8 cellular contexts compared by ENCODE assay signal in the genomic region with DNA sequence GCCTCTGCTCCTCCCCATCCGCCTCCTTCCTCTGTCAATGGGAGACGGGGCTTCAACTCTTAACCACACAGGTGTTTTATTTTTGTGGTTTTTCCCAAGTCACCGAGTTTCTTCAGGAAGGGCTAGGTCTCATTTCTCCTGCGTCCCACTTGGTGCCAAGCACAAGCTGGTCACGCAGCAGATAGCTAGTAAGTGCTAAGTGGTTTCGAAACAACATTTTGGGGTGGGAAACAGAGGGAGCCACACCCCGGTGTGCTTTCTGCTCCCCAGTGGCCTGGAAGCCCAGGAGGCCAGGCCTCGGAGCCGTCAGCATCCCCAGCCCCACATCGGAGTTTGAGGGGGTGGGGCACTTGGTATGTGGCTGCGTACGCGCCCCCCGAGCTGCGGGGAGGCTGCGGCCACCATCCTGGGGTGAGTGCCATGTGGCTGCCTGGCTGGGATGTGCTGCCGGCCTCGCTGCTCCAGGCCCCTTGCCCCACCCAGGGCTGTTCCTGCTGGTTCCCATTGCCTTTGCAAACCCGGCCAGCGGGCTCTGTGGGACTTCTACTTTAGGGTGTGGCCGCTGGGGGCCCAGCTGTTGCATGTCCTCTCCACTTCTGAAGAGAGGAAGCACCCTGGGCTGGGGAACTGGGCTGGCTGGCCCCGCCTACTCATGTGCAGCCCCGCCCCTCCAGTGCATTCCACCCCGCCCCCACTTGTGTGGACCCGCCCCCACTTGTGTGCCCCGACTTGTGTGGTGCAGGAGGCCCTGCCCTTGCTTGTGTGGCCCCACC. TPM values are rescaled to one million over a fixed set of nuclear protein-coding genes. Genes with fewer than 3 reads are reported as not detected.
DNase-seq lines count a peak whose midpoint lies in the region; ATAC-seq, FAIRE-seq and TF ChIP-seq lines count a peak whose summit lies in the region.

No MANE protein-coding gene starts in this region.

- peak; percentile 31 for DNase-seq in COLO829 (ENCODE audit: low spot score)
- DNase-seq in NCI-H69 (lab: John Stamatoyannopoulos, UW) = peak; percentile 82
- DNase-seq in GM12878 (ENCODE audit: low read depth, low spot score) = no peak
- DNase-seq in DMS153 treated with DMSO at 0.1 percent for 48 hours (lab: John Stamatoyannopoulos, UW; ENCODE audit: unreplicated experiment) = no peak
- DNase-seq in KG1 (lab: John Stamatoyannopoulos, UW) = no peak
- no peak for DNase-seq in effector CD4-positive, alpha-beta T cell
- DNase-seq in mesenteric fat pad (ENCODE audit: low spot score) = no peak

- 42% methylated on average over 19 of the region's 26 CpGs for WGBS in GM12878 (ENCODE audit: insufficient coverage, insufficient replicate concordance, low lambda C conversion rate, missing lambda C conversion rate)

- H3K9ac ChIP-seq in GM12878 (ENCODE audit: control insufficient read depth, insufficient read depth, low read length) (no peak overlapping the region), mucosa of stomach (ENCODE audit: low read length) (peak overlapping the region; percentile 34)

- H3K27me3 ChIP-seq in GM12878 (replicated peaks in 1 of 2; ENCODE audit: control insufficient read depth in 2 of 2, insufficient read depth in 2 of 2, low read length in 1 of 2) (peaks cover 0 to 4% of the 10 kb centered on the region in 2 experiments; a peak in 1 of 4 replicates), mucosa of stomach (ENCODE audit: control insufficient read depth, insufficient read depth, low read length) (no peaks in the 10 kb centered on the region)

- H3K36me3 ChIP-seq in GM12878 (ENCODE audit: control insufficient read depth in 2 of 2, insufficient read depth in 2 of 2, low read length in 1 of 2) = no peaks in the 10 kb centered on the region
- peaks cover 8% of the 10 kb centered on the region for H3K36me3 ChIP-seq in mucosa of stomach (ENCODE audit: control insufficient read depth, insufficient read depth, low read length)

- CTCF ChIA-PET in GM12878 (lab: Yijun Ruan, JAX) = interaction anchor here (0.7 to 1.0 kb wide), 2 partner anchors 11 to 67 kb away, joined by 3 read pairs; no protein-coding TSS in a partner anchor

- H3K4me2 ChIP-seq in GM12878 (ENCODE audit: control insufficient read depth, insufficient read depth) = no peak overlapping the region

- H3K4me1 ChIP-seq in GM12878 (ENCODE audit: control insufficient read depth, insufficient read depth, low read length) = peaks cover 10% of the 10 kb centered on the region
- peaks cover 82% of the 10 kb centered on the region for H3K4me1 ChIP-seq in mucosa of stomach (ENCODE audit: control insufficient read depth, insufficient read depth, low read length)

- H3K27ac ChIP-seq in GM12878 (ENCODE audit: control insufficient read depth, insufficient read depth) = no peak overlapping the region

- TF ChIP-seq CTCF in GM12878 (IDR thresholded peaks at IDR 0.05 in 2 of 3, conservative IDR thresholded peaks at IDR 0.05 in 1 of 3; ENCODE audit: control insufficient read depth in 2 of 3, extremely low read depth in 1 of 3, insufficient read depth in 1 of 3, low read depth in 3 of 3, low read length in 3 of 3) = no peak

- no TSS peak for BruUV-seq in GM12878 (replicated peaks; lab: Mats Ljungman, UMichigan)

- H3K9me3 ChIP-seq in GM12878 (replicated peaks; ENCODE audit: control insufficient read depth, insufficient read depth, low read length) = no peaks in the 10 kb centered on the region
- no peaks in the 10 kb centered on the region for H3K9me3 ChIP-seq in mucosa of stomach (ENCODE audit: control insufficient read depth, low read length)

- no peak for TF ChIP-seq POLR2A in GM12878 (IDR thresholded peaks at IDR 0.05; ENCODE audit: low read depth, low read length)

- ATAC-seq in GM12878 = peak; percentile 14; the same call in 1 of the 3 replicates

- in situ Hi-C loops in GM12878 (cut with MboI) = loop anchor here (10.0 kb wide), 1 partner anchor 66 kb away; no protein-coding TSS in a partner anchor

- no peak for TF ChIP-seq RAD21 in GM12878 (IDR thresholded peaks at IDR 0.05; ENCODE audit: insufficient read depth, low read depth, low read length)

- H3K4me3 ChIP-seq in GM12878 (no peak overlapping the region), mucosa of stomach (ENCODE audit: low read length) (peak overlapping the region; percentile 2)

- no peak overlapping the region for H2AFZ ChIP-seq in GM12878 (ENCODE audit: control insufficient read depth, low read depth, low read length)

- SMC1A ChIA-PET in GM12878 (lab: Charles Lee; ENCODE audit: uncharacterized antibody, unreplicated experiment) = no interaction called here

- RAD21 ChIA-PET in GM12878 (lab: Charles Lee; ENCODE audit: unreplicated experiment) = no interaction called here

- no peaks in the 10 kb centered on the region for H4K20me1 ChIP-seq in GM12878 (ENCODE audit: control insufficient read depth, insufficient read depth)

- no peak for TF ChIP-seq EP300 in GM12878 (IDR thresholded peaks at IDR 0.05; ENCODE audit: borderline replicate concordance in 1 of 2, control insufficient read depth in 1 of 2, low read depth in 2 of 2, low read length in 2 of 2)

- H3K79me2 ChIP-seq in GM12878 (ENCODE audit: control insufficient read depth, insufficient read depth, low read length) = no peaks in the 10 kb centered on the region

- intact Hi-C loops in GM12878 (cut with micrococcal nuclease; ENCODE audit: unreplicated experiment) = no loop called here

- POLR2A ChIA-PET in GM12878 (lab: Charles Lee) = no interaction called here

- FAIRE-seq in GM12878 (lab: Jason Lieb, UNC) = no peak

TF ChIP-seq in GM12878, 131 proteins besides CTCF, POLR2A, EP300 and RAD21:
- 0 out of 4 replicates have a peak, but pooled peaks of 1 of the 2 experiments have one; percentile 3 for TF ChIP-seq SRF (IDR thresholded peaks at IDR 0.05; ENCODE audit: low read depth in 2 of 2, low read length in 2 of 2)
- no peak for TF ChIP-seq CBX3 (IDR thresholded peaks at IDR 0.05; ENCODE audit: borderline replicate concordance, low read depth)

RNA-seq across cellular contexts. Expression of gene BAIAP2, which starts 55.6 kb away (rescaled TPM):
- total RNA-seq in GM12878 (2013; cell fraction: nucleolus; rRNA removed) = 2.8 and 3.2 TPM in 2 replicates
- total RNA-seq in GM12878 (2014; rRNA removed) (0.11 and 1.1 TPM in 2 replicates), GM12878 (2014; rRNA removed; fragmentation: Illumina TruSeq; extraction: Trizol) (0.18 TPM in 2 replicates), GM12878 (2021) (0.64 and 1.2 TPM in 2 replicates), mesenteric fat pad (24.6 TPM)
- polyA plus RNA-seq in GM12878 (2011; ENCODE audit: low read depth) = 0.67 TPM
- polyA plus RNA-seq in GM12878 (2011; rRNA removed) (0.22 TPM in 1 of 2 replicates, not detected in the other), GM12878 (2014; fragmentation: Illumina TruSeq; extraction: Trizol) (0.15 TPM in 1 of 2 replicates, not detected in the other), GM12878 (2014; fragmentation: Nextera tagmentation; extraction: Ambion mirVana) (not detected), GM12878 (2014; rRNA removed) (0.56 and 2.6 TPM in 2 replicates), GM12878 (2016; fragmentation: Nextera tagmentation; extraction: Ambion mirVana) (under 1 TPM; 0.39 to 0.53 TPM)
- 0.16 and 0.17 TPM in 2 replicates for polyA plus RNA-seq in GM12878 (2011; cell fraction: cytosol; rRNA removed)
- polyA plus RNA-seq in GM12878 (2011; cell fraction: nucleus; rRNA removed) = 0.61 and 1.4 TPM in 2 replicates
- polyA plus RNA-seq in GM12878 (2012) = 1.3 and 1.7 TPM in 2 replicates
- polyA minus RNA-seq in GM12878 (2011; rRNA and poly(A)+ RNA removed) = 0.15 and 0.57 TPM in 2 replicates
- not detected in 2 replicates for polyA minus RNA-seq in GM12878 (2011; cell fraction: cytosol; rRNA and poly(A)+ RNA removed)
- 0.48 and 0.97 TPM in 2 replicates for polyA minus RNA-seq in GM12878 (2011; cell fraction: nucleus; rRNA and poly(A)+ RNA removed)

Comparison
In these comparisons a context has a peak if more than half of its experiments do, and no peak if none do; other contexts are left out.
1. DNase-seq: peak in COLO829 (single experiment) and NCI-H69 (single experiment); none in GM12878 (single experiment), DMS153 treated with DMSO at 0.1 percent for 48 hours (single experiment), KG1 (single experiment), effector CD4-positive, alpha-beta T cell (single experiment) and mesenteric fat pad (single experiment).